17 cellular contexts compared by ENCODE assay signal in the genomic region with DNA sequence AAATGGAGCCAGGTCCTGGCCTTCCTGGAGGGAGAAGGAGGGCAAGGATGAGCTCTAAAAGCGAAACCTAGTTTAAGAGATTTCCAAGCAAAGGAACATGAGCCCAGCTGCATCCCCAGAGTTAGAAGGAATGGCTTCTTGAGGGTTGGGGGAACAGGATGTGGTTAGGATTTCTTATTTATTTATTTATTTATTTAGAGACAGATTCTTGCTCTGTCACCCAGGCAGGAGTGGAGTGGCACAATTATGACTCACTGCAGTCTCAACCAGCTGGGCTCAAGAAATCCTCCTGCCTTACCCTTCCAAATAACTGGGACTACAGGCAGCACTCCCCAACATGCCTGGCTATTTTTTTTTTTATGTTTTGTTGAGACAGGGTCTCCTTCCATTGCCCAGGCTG. TPM values are rescaled to one million over a fixed set of nuclear protein-coding genes. Genes with fewer than 3 reads are reported as not detected.
DNase-seq lines count a peak whose midpoint lies in the region; TF ChIP-seq lines count a peak whose summit lies in the region.
"Had no signal": no experiment of that assay in that cellular context is flagged by ENCODE, and none has a peak within 500 bp of the region (broad histone marks: within the 10 kb centered on the region; RNA-seq: fewer than 3 reads in every experiment).

No MANE protein-coding gene starts in this region.

- H3K79me2 ChIP-seq in H9 (ENCODE audit: insufficient read depth, low read length) = no peaks in the 10 kb centered on the region

- in situ Hi-C loops in brain microvascular endothelial cell (cut with HindIII; ENCODE audit: low pct_ligation_motif_present, low sequenced_read_pairs) = no loop called here

- no peak overlapping the region for H4K5ac ChIP-seq in H9 (ENCODE audit: insufficient read length, low read depth, low read length)

- peaks cover 2% of the 10 kb centered on the region for H3K23me2 ChIP-seq in H9 (ENCODE audit: insufficient read length, low read depth, low read length, poor library complexity, severe bottlenecking)

- H3K9ac ChIP-seq in mucosa of rectum (ENCODE audit: low read depth in 1 of 2, low read length in 2 of 2) (no peak overlapping the region), H9 (ENCODE audit: extremely low read depth, insufficient read length, low read length) (no peak overlapping the region)

- no peak overlapping the region for H3K18ac ChIP-seq in H9 (ENCODE audit: insufficient read length, low read depth, low read length)

- peaks cover 16 to 25% of the 10 kb centered on the region in 2 donors for H3K4me1 ChIP-seq in mucosa of rectum (ENCODE audit: control insufficient read depth in 2 of 2, insufficient read depth in 2 of 2, low read length in 2 of 2)
- H3K4me1 ChIP-seq in right atrium auricular region = peaks cover 0 to 22% of the 10 kb centered on the region in 2 donors
- no peaks in the 10 kb centered on the region for H3K4me1 ChIP-seq in H9 (ENCODE audit: insufficient read depth, low read length)

- H3K27ac ChIP-seq in brain microvascular endothelial cell = no peak overlapping the region
- peak overlapping the region; percentile 76 to 80 for H3K27ac ChIP-seq in mucosa of rectum (ENCODE audit: low read depth in 2 of 2, low read length in 2 of 2)
- H3K27ac ChIP-seq in right atrium auricular region = no peak overlapping the region
- H3K27ac ChIP-seq in H9 (ENCODE audit: insufficient read length, low read depth, low read length) = no peak overlapping the region

- no peak overlapping the region for H3K4me3 ChIP-seq in Jurkat, Clone E6-1 (ENCODE audit: low read length)
- H3K4me3 ChIP-seq in brain microvascular endothelial cell (ENCODE audit: low read depth, low read length) (no peak overlapping the region), mucosa of rectum (ENCODE audit: low read length in 2 of 2) (no peak overlapping the region), right atrium auricular region (no peak overlapping the region)

- no peaks in the 10 kb centered on the region for H3K79me1 ChIP-seq in H9 (ENCODE audit: insufficient read depth, low read depth, low read length, poor library complexity, severe bottlenecking)

- H4K20me1 ChIP-seq in H9 (ENCODE audit: control insufficient read depth, insufficient read depth, insufficient read length) = no peaks in the 10 kb centered on the region

- H3K9me3 Mint-ChIP-seq in H9 = no peaks in the 10 kb centered on the region
- H3K9me3 Mint-ChIP-seq: activated naive CD4-positive, alpha-beta T cell treated with anti-CD3 and anti-CD28 coated beads for 36 hours had no signal

- H2BK5ac ChIP-seq in H9 (ENCODE audit: insufficient read length, low read length) = no peak overlapping the region

- H3K27me3 ChIP-seq in brain microvascular endothelial cell (replicated peaks) (peaks cover 2% of the 10 kb centered on the region), mucosa of rectum (ENCODE audit: control insufficient read depth in 2 of 2, insufficient read depth in 2 of 2, low read length in 2 of 2) (no peaks in the 10 kb centered on the region), right atrium auricular region (no peaks in the 10 kb centered on the region), H9 (ENCODE audit: insufficient read depth, low read length) (no peaks in the 10 kb centered on the region)

- H3K36me3 Mint-ChIP-seq in H9 (ENCODE audit: insufficient read depth in 1 of 3, low read depth in 3 of 3) = no peaks in the 10 kb centered on the region

- H2BK15ac ChIP-seq in H9 (ENCODE audit: low read depth, low read length) = no peak overlapping the region

- no peak overlapping the region for H2AFZ ChIP-seq in H9 (ENCODE audit: low read length)

- H3K23ac ChIP-seq in H9 (ENCODE audit: insufficient read length, low read depth, low read length) = no peak overlapping the region

- no peak overlapping the region for H2BK120ac ChIP-seq in H9 (ENCODE audit: low read depth, low read length, poor library complexity, severe bottlenecking)

- H3K4me1 Mint-ChIP-seq in H9 = peaks cover 13 to 20% of the 10 kb centered on the region in 2 experiments

- no CpG with 5 or more reads among the region's 1 CpG for WGBS in H9 (ENCODE audit: extremely low coverage, insufficient read length, low lambda C conversion rate)

- no peaks in the 10 kb centered on the region for H3K36me3 ChIP-seq in brain microvascular endothelial cell (replicated peaks)
- H3K36me3 ChIP-seq in mucosa of rectum (ENCODE audit: control insufficient read depth in 2 of 2, insufficient read depth in 2 of 2, low read length in 2 of 2) = no peaks in the 10 kb centered on the region
- H3K36me3 ChIP-seq in right atrium auricular region = no peaks in the 10 kb centered on the region

- H3K4me2 ChIP-seq in H9 (ENCODE audit: insufficient read depth, insufficient read length, low read length) = no peak overlapping the region

- H2AK5ac ChIP-seq in H9 (ENCODE audit: insufficient read length, low read length) = no peak overlapping the region

- H3K9me3 ChIP-seq in mucosa of rectum (ENCODE audit: control insufficient read depth in 2 of 2, low read length in 2 of 2) = no peaks in the 10 kb centered on the region
- no peaks in the 10 kb centered on the region for H3K9me3 ChIP-seq in right atrium auricular region
- H3K9me3 ChIP-seq in H9 (ENCODE audit: control insufficient read depth, low read depth, low read length) = no peaks in the 10 kb centered on the region

- peaks cover 40% of the 10 kb centered on the region for H3K27me3 Mint-ChIP-seq in H9 (ENCODE audit: low read depth)

- H3K4ac ChIP-seq in H9 (ENCODE audit: low read depth, low read length) = no peak overlapping the region

- H2BK12ac ChIP-seq in H9 (ENCODE audit: insufficient read length, low read depth, low read length) = no peak overlapping the region

- TF ChIP-seq CTCF in brain microvascular endothelial cell (IDR thresholded peaks at IDR 0.05; ENCODE audit: low read depth, low read length, missing control alignments) (no peak), right atrium auricular region (IDR thresholded peaks at IDR 0.05) (no peak), H9 (conservative IDR thresholded peaks at IDR 0.05) (no peak)

- H3K14ac ChIP-seq in H9 (ENCODE audit: insufficient read depth, low read length) = no peak overlapping the region

- no peak overlapping the region for H3T11ph ChIP-seq in H9 (ENCODE audit: low read length)

- no peak overlapping the region for H3K4me3 Mint-ChIP-seq in H9
- H3K4me3 Mint-ChIP-seq: activated naive CD4-positive, alpha-beta T cell treated with anti-CD3 and anti-CD28 coated beads for 36 hours; IgD-negative memory B cell had no signal

- H4K91ac ChIP-seq in H9 (ENCODE audit: insufficient read length, low read depth, low read length) = no peak overlapping the region

- H3K56ac ChIP-seq in H9 (ENCODE audit: insufficient read length, low read depth, low read length) = no peak overlapping the region

- H2BK20ac ChIP-seq in H9 (ENCODE audit: low read depth, low read length, poor library complexity, severe bottlenecking) = no peak overlapping the region

- H3K27ac Mint-ChIP-seq in H9 = no peak overlapping the region
- H3K27ac Mint-ChIP-seq: activated naive CD4-positive, alpha-beta T cell treated with anti-CD3 and anti-CD28 coated beads for 36 hours; IgD-negative memory B cell had no signal

- peak; percentile 66 for DNase-seq in DMS53 (lab: John Stamatoyannopoulos, UW)
- DNase-seq in Jurkat, Clone E6-1 (ENCODE audit: low read depth, low spot score) = peak; percentile 20
- DNase-seq in brain microvascular endothelial cell = peak; percentile 12
- DNase-seq in cerebellum (ENCODE audit: low spot score) = no peak
- DNase-seq in right atrium auricular region (ENCODE audit: low spot score) = no peak
- no peak for DNase-seq in GM19240 (ENCODE audit: insufficient read length, low spot score)
- no peak for DNase-seq in H9
- DNase-seq: activated CD4-positive, CD25-positive, alpha-beta regulatory T cell; activated naive CD4-positive, alpha-beta T cell treated with anti-CD3 and anti-CD28 coated beads for 36 hours; effector memory CD4-positive, alpha-beta T cell; NCI-H146; NCI-H510A treated with DMSO at 0.1 percent for 48 hours; posterior cingulate gyrus; stimulated activated CD4-positive, alpha-beta T cell treated with anti-CD3 and anti-CD28 coated beads, Interleukin-15, amount 100 ng/mL, for 24 hours; substantia nigra had no signal

- no peak overlapping the region for H4K8ac ChIP-seq in H9 (replicated peaks; ENCODE audit: insufficient read length, low read depth, low read length)

RNA-seq across cellular contexts. Expression of a gene that starts 25.3 kb away (rescaled TPM):
- 327 TPM for polyA plus RNA-seq in Jurkat, Clone E6-1 (2012; ENCODE audit: insufficient read depth, insufficient read length)
- total RNA-seq in cerebellum = 87.2 TPM
- 100 to 1,000 TPM in 1 of 2 donors, 10 to 100 TPM in 1; 54.7 to 107 TPM for total RNA-seq in right atrium auricular region
- total RNA-seq in H9 (2021) = 40.4 and 43.7 TPM in 2 replicates

RNA-seq across cellular contexts. Expression of a gene that starts 33.3 kb away (rescaled TPM):
- 1.9 TPM for polyA plus RNA-seq in Jurkat, Clone E6-1 (2012; ENCODE audit: insufficient read depth, insufficient read length)
- total RNA-seq in cerebellum (0.09 TPM), right atrium auricular region (1 to 10 TPM in 1 of 2 donors, under 1 TPM in 1; 0.59 to 2.2 TPM), H9 (2021) (0.61 and 0.70 TPM in 2 replicates)

Comparison
In these comparisons a context has a peak if more than half of its experiments do, and no peak if none do; other contexts are left out.
1. DNase-seq: peak in DMS53 (single experiment), Jurkat, Clone E6-1 (single experiment) and brain microvascular endothelial cell (single experiment); none in cerebellum (single experiment), right atrium auricular region (single experiment), GM19240 (single experiment) and H9 (single experiment).
2. H3K27ac ChIP-seq: peak in mucosa of rectum (2 of 2); none in brain microvascular endothelial cell (single experiment), right atrium auricular region (0 of 2) and H9 (single experiment).